ENCODE assay signal across 1 cellular context in genomic region chr16:3810198-3810664, GRCh38.
TF ChIP-seq lines count a peak whose summit lies in the region.

No MANE protein-coding gene starts in this region.

TF ChIP-seq in GM12878, 131 proteins besides CTCF, POLR2A, EP300 and RAD21 (continued from another document):
- TF ChIP-seq WRNIP1 (IDR thresholded peaks at IDR 0.05; ENCODE audit: borderline replicate concordance, low read depth, low read length) = no peak
- TF ChIP-seq TCF7 (IDR thresholded peaks at IDR 0.05; ENCODE audit: borderline replicate concordance) = no peak
- TF ChIP-seq SREBF1 (IDR thresholded peaks at IDR 0.05; ENCODE audit: low read length) = no peak
- TF ChIP-seq, protein P1, sequence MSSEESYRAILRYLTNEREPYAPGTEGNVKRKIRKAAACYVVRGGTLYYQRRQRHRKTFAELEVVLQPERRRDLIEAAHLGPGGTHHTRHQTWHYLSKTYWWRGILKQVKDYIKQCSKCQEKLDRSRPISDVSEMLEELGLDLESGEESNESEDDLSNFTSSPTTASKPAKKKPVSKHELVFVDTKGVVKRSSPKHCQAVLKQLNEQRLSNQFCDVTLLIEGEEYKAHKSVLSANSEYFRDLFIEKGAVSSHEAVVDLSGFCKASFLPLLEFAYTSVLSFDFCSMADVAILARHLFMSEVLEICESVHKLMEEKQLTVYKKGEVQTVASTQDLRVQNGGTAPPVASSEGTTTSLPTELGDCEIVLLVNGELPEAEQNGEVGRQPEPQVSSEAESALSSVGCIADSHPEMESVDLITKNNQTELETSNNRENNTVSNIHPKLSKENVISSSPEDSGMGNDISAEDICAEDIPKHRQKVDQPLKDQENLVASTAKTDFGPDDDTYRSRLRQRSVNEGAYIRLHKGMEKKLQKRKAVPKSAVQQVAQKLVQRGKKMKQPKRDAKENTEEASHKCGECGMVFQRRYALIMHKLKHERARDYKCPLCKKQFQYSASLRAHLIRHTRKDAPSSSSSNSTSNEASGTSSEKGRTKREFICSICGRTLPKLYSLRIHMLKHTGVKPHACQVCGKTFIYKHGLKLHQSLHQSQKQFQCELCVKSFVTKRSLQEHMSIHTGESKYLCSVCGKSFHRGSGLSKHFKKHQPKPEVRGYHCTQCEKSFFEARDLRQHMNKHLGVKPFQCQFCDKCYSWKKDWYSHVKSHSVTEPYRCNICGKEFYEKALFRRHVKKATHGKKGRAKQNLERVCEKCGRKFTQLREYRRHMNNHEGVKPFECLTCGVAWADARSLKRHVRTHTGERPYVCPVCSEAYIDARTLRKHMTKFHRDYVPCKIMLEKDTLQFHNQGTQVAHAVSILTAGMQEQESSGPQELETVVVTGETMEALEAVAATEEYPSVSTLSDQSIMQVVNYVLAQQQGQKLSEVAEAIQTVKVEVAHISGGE (CRISPR knock-in tag; IDR thresholded peaks at IDR 0.05) = no peak
- no peak for TF ChIP-seq ELK1 (IDR thresholded peaks at IDR 0.05; ENCODE audit: low read depth, low read length)
- no peak for TF ChIP-seq HSF1 (IDR thresholded peaks at IDR 0.05; ENCODE audit: low read depth, low read length)
- no peak for TF ChIP-seq BRCA1 (IDR thresholded peaks at IDR 0.05; ENCODE audit: low read depth, low read length)
- TF ChIP-seq ATF2 (IDR thresholded peaks at IDR 0.05; ENCODE audit: low read length) = peak; percentile 61; the same call in 1 of the 2 replicates
- TF ChIP-seq IKZF2 (IDR thresholded peaks at IDR 0.05) = peak in 1 of 2 experiments; percentile 30; a peak in 1 of 4 replicates
- TF ChIP-seq, protein P2, sequence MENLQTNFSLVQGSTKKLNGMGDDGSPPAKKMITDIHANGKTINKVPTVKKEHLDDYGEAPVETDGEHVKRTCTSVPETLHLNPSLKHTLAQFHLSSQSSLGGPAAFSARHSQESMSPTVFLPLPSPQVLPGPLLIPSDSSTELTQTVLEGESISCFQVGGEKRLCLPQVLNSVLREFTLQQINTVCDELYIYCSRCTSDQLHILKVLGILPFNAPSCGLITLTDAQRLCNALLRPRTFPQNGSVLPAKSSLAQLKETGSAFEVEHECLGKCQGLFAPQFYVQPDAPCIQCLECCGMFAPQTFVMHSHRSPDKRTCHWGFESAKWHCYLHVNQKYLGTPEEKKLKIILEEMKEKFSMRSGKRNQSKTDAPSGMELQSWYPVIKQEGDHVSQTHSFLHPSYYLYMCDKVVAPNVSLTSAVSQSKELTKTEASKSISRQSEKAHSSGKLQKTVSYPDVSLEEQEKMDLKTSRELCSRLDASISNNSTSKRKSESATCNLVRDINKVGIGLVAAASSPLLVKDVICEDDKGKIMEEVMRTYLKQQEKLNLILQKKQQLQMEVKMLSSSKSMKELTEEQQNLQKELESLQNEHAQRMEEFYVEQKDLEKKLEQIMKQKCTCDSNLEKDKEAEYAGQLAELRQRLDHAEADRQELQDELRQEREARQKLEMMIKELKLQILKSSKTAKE (IDR thresholded peaks at IDR 0.05; ENCODE audit: low read depth, poor library complexity, severe bottlenecking) = peak; percentile 69
- TF ChIP-seq POU2F2 (IDR thresholded peaks at IDR 0.05; ENCODE audit: borderline replicate concordance, low read depth, low read length) = no peak
- 0 out of 2 replicates have a peak, but pooled peaks have one; percentile 4 for TF ChIP-seq SMC3 (IDR thresholded peaks at IDR 0.05; ENCODE audit: borderline replicate concordance, low read length)
- no peak for TF ChIP-seq HDGF (IDR thresholded peaks at IDR 0.05)
- no peak for TF ChIP-seq CEBPB (IDR thresholded peaks at IDR 0.05; ENCODE audit: borderline replicate concordance in 1 of 2, low read depth in 2 of 2, low read length in 2 of 2)
- TF ChIP-seq ZSCAN29 (IDR thresholded peaks at IDR 0.05) = no peak
TF ChIP-seq in GM12878: peak in this region for 16.
